Comparison of ENCODE assay signal across 16 cellular contexts in the genomic region with DNA sequence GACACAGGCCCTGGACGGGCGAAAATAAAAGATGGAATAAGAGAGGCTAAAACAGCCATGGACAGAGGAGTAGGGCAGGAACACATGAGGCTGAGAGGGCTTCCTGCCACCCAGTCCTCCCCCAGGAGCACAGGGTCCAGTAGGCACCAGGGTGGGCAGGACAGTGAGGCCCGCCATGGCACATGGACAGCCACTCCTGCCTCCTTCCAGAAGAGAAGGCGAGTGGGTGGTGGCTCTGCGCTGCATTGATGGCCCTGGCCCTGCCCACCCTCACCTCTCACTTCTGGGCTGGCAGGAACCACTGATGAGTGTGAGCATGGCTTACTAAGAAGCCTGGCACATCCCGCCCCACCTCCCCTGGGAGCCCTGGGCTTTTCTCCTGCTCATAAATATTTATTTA. TPM values are rescaled to one million over a fixed set of nuclear protein-coding genes. Genes with fewer than 3 reads are reported as not detected.
DNase-seq lines count a peak whose midpoint lies in the region; ATAC-seq and TF ChIP-seq lines count a peak whose summit lies in the region.
"Had no signal": no experiment of that assay in that cellular context is flagged by ENCODE, and none has a peak within 500 bp of the region (broad histone marks: within the 10 kb centered on the region; RNA-seq: fewer than 3 reads in every experiment).

No MANE protein-coding gene starts in this region.

- H3F3A ChIP-seq in SK-N-SH (replicated peaks; ENCODE audit: insufficient read depth): no peaks in the 10 kb centered on the region

- H3K4me3 ChIP-seq in BLaER1 (no peak overlapping the region), SK-N-SH (ENCODE audit: low read depth in 2 of 2, low read length in 1 of 2) (no peak overlapping the region)
- no peak overlapping the region for H3K4me3 ChIP-seq in BLaER1 treated with 17β-estradiol and CSF1 and Interleukin-3, amounts not matched to agents 10 nM and 100 nM
- H3K4me3 ChIP-seq in naive thymus-derived CD4-positive, alpha-beta T cell (ENCODE audit: low read length): no peak overlapping the region
- H3K4me3 ChIP-seq: A549 had no signal

- H3K79me2 ChIP-seq in SK-N-SH (ENCODE audit: insufficient read depth): no peaks in the 10 kb centered on the region

- peak overlapping the region; percentile 82 for H3K27ac Mint-ChIP-seq in activated T-helper 17 cell treated with anti-CD3 and anti-CD28 coated beads, Interleukin-2, amount 50 U/mL, for 72 hours
- peak overlapping the region in 7 of 9 donors; percentile 26 to 71 (median 56) for H3K27ac Mint-ChIP-seq in naive thymus-derived CD4-positive, alpha-beta T cell
- H3K27ac Mint-ChIP-seq in activated CD8-positive, alpha-beta T cell treated with anti-CD3 and anti-CD28 coated beads, Interleukin-2, amount 10 ng/mL, durations not matched to agents 7 days and 5 days: no peak overlapping the region

- H4K20me1 ChIP-seq in BLaER1 (peaks cover 100% of the 10 kb centered on the region), SK-N-SH (ENCODE audit: insufficient read depth) (no peaks in the 10 kb centered on the region)
- peaks cover 48 to 100% (median 98%) of the 10 kb centered on the region in 11 experiments for H4K20me1 ChIP-seq in BLaER1 treated with 17β-estradiol and CSF1 and Interleukin-3, amounts not matched to agents 10 nM and 100 nM

- intact Hi-C loops in naive thymus-derived CD4-positive, alpha-beta T cell (cut with micrococcal nuclease): no loop called here

- H3K4me1 ChIP-seq in BLaER1 (peaks cover 65% of the 10 kb centered on the region), SK-N-SH (ENCODE audit: control insufficient read depth in 1 of 2, insufficient read depth in 2 of 2, low read depth in 1 of 2, low read length in 1 of 2) (no peaks in the 10 kb centered on the region; a peak in 1 of 4 replicates)
- H3K4me1 ChIP-seq in BLaER1 treated with 17β-estradiol and CSF1 and Interleukin-3, amounts not matched to agents 10 nM and 100 nM: peaks cover 58 to 72% (median 63%) of the 10 kb centered on the region in 10 experiments
- H3K4me1 ChIP-seq in naive thymus-derived CD4-positive, alpha-beta T cell (ENCODE audit: control insufficient read depth in 2 of 2, insufficient read depth in 2 of 2, low read length in 2 of 2): peaks cover 0 to 10% of the 10 kb centered on the region in 2 donors
- H3K4me1 ChIP-seq: A549, BE2C had no signal

- H3K4me1 Mint-ChIP-seq in activated T-helper 17 cell treated with anti-CD3 and anti-CD28 coated beads, Interleukin-2, amount 50 U/mL, for 72 hours: no peaks in the 10 kb centered on the region
- H3K4me1 Mint-ChIP-seq in naive thymus-derived CD4-positive, alpha-beta T cell: peaks cover 0 to 42% (median 27%) of the 10 kb centered on the region in 7 donors
- peaks cover 8% of the 10 kb centered on the region for H3K4me1 Mint-ChIP-seq in activated CD8-positive, alpha-beta T cell treated with anti-CD3 and anti-CD28 coated beads, Interleukin-2, amount 10 ng/mL, durations not matched to agents 7 days and 5 days (ENCODE audit: low read depth)

- 97% methylated on average over 5 of the region's 6 CpGs for WGBS in SK-N-SH (ENCODE audit: low lambda C conversion rate)

- POLR2A ChIA-PET in naive thymus-derived CD4-positive, alpha-beta T cell (lab: Charles Lee): no interaction called here
- POLR2A ChIA-PET in activated CD8-positive, alpha-beta T cell treated with anti-CD3 and anti-CD28 coated beads, Interleukin-2, amount 10 ng/mL, durations not matched to agents 7 days and 5 days (lab: Charles Lee): no interaction called here
- POLR2A ChIA-PET in SK-N-SH (lab: Yijun Ruan, JAX): no interaction called here

- H3K27me3 ChIP-seq in BLaER1 (no peaks in the 10 kb centered on the region), SK-N-SH (ENCODE audit: insufficient read depth) (no peaks in the 10 kb centered on the region)
- H3K27me3 ChIP-seq in BLaER1 treated with 17β-estradiol and CSF1 and Interleukin-3, amounts not matched to agents 10 nM and 100 nM: no peaks in the 10 kb centered on the region
- no peaks in the 10 kb centered on the region for H3K27me3 ChIP-seq in naive thymus-derived CD4-positive, alpha-beta T cell (ENCODE audit: control insufficient read depth in 2 of 2, insufficient read depth in 2 of 2, low read length in 2 of 2)
- H3K27me3 ChIP-seq: BE2C had no signal

- no peak overlapping the region for H2AFZ ChIP-seq in SK-N-SH (ENCODE audit: low read depth)

- H3K36me3 Mint-ChIP-seq in activated T-helper 17 cell treated with anti-CD3 and anti-CD28 coated beads, Interleukin-2, amount 50 U/mL, for 72 hours (ENCODE audit: low read depth): peaks cover 5% of the 10 kb centered on the region
- peaks cover 0 to 37% (median 9%) of the 10 kb centered on the region in 5 donors for H3K36me3 Mint-ChIP-seq in naive thymus-derived CD4-positive, alpha-beta T cell
- peaks cover 8% of the 10 kb centered on the region for H3K36me3 Mint-ChIP-seq in activated CD8-positive, alpha-beta T cell treated with anti-CD3 and anti-CD28 coated beads, Interleukin-2, amount 10 ng/mL, durations not matched to agents 7 days and 5 days (ENCODE audit: low read depth)

- H3K9me3 ChIP-seq in BLaER1 (no peaks in the 10 kb centered on the region), SK-N-SH (no peaks in the 10 kb centered on the region)
- no peaks in the 10 kb centered on the region for H3K9me3 ChIP-seq in BLaER1 treated with 17β-estradiol and CSF1 and Interleukin-3, amounts not matched to agents 10 nM and 100 nM (replicated peaks in 1 of 11)
- H3K9me3 ChIP-seq in naive thymus-derived CD4-positive, alpha-beta T cell (ENCODE audit: control insufficient read depth in 2 of 3, low read length in 3 of 3): no peaks in the 10 kb centered on the region
- H3K9me3 ChIP-seq: A549, BE2C had no signal

- TF ChIP-seq EP300 in SK-N-SH (IDR thresholded peaks at IDR 0.05; ENCODE audit: borderline replicate concordance in 1 of 2, low read depth in 1 of 2, low read length in 1 of 2): no peak

- CTCF ChIA-PET in naive thymus-derived CD4-positive, alpha-beta T cell (lab: Charles Lee): interaction anchor here (1.7 kb wide), 1 partner anchor 12 kb away, joined by 7 read pairs; no protein-coding TSS in a partner anchor
- CTCF ChIA-PET in activated CD8-positive, alpha-beta T cell treated with anti-CD3 and anti-CD28 coated beads, Interleukin-2, amount 10 ng/mL, durations not matched to agents 7 days and 5 days (lab: Charles Lee): interaction anchor here (1.6 kb wide), 1 partner anchor 97 kb away, joined by 7 read pairs; no protein-coding TSS in a partner anchor
- CTCF ChIA-PET in SK-N-SH (lab: Yijun Ruan, JAX): interaction anchor here (0.7 to 27.4 kb wide), 3 partner anchors 12 to 89 kb away, joined by 3 to 701 read pairs (median 5); no protein-coding TSS in a partner anchor

- peak overlapping the region; percentile 43; the same call in 1 of the 2 replicates for H3K27ac ChIP-seq in BLaER1
- H3K27ac ChIP-seq in BLaER1 treated with 17β-estradiol and CSF1 and Interleukin-3, amounts not matched to agents 10 nM and 100 nM: peak overlapping the region in 1 of 11 experiments; percentile 4; a peak in 1 of 22 replicates
- H3K27ac ChIP-seq in naive thymus-derived CD4-positive, alpha-beta T cell (ENCODE audit: low read depth, low read length): no peak overlapping the region
- no peak overlapping the region for H3K27ac ChIP-seq in SK-N-SH (ENCODE audit: low read depth in 2 of 2, low read length in 1 of 2)
- H3K27ac ChIP-seq: A549 had no signal

- peaks cover 64% of the 10 kb centered on the region for H3K36me3 ChIP-seq in BLaER1
- H3K36me3 ChIP-seq in BLaER1 treated with 17β-estradiol and CSF1 and Interleukin-3, amounts not matched to agents 10 nM and 100 nM: peaks cover 25 to 98% (median 67%) of the 10 kb centered on the region in 11 experiments
- peaks cover 0 to 23% (median 0%) of the 10 kb centered on the region in 3 experiments for H3K36me3 ChIP-seq in naive thymus-derived CD4-positive, alpha-beta T cell (ENCODE audit: control insufficient read depth in 2 of 3, insufficient read depth in 3 of 3, low read length in 3 of 3)
- no peaks in the 10 kb centered on the region for H3K36me3 ChIP-seq in SK-N-SH (replicated peaks in 1 of 2; ENCODE audit: control insufficient read depth in 1 of 2, insufficient read depth in 2 of 2, low read length in 1 of 2)

- TF ChIP-seq RAD21 in SK-N-SH (IDR thresholded peaks at IDR 0.05; ENCODE audit: low read length): no peak

- no peaks in the 10 kb centered on the region for H3K9me2 ChIP-seq in SK-N-SH

- H3K27me3 Mint-ChIP-seq in activated T-helper 17 cell treated with anti-CD3 and anti-CD28 coated beads, Interleukin-2, amount 50 U/mL, for 72 hours: no peaks in the 10 kb centered on the region
- H3K27me3 Mint-ChIP-seq in naive thymus-derived CD4-positive, alpha-beta T cell: no peaks in the 10 kb centered on the region
- H3K27me3 Mint-ChIP-seq in activated CD8-positive, alpha-beta T cell treated with anti-CD3 and anti-CD28 coated beads, Interleukin-2, amount 10 ng/mL, durations not matched to agents 7 days and 5 days (ENCODE audit: low read depth): no peaks in the 10 kb centered on the region

- no peaks in the 10 kb centered on the region for H3K9me3 Mint-ChIP-seq in activated T-helper 17 cell treated with anti-CD3 and anti-CD28 coated beads, Interleukin-2, amount 50 U/mL, for 72 hours
- peaks cover 0 to 2% (median 0%) of the 10 kb centered on the region in 11 donors for H3K9me3 Mint-ChIP-seq in naive thymus-derived CD4-positive, alpha-beta T cell
- H3K9me3 Mint-ChIP-seq in activated CD8-positive, alpha-beta T cell treated with anti-CD3 and anti-CD28 coated beads, Interleukin-2, amount 10 ng/mL, durations not matched to agents 7 days and 5 days (ENCODE audit: insufficient read depth): no peaks in the 10 kb centered on the region

- no peak for TF ChIP-seq CTCF in SK-N-SH (IDR thresholded peaks at IDR 0.05)

- ATAC-seq in activated T-helper 17 cell treated with anti-CD3 and anti-CD28 coated beads, Interleukin-2, amount 50 U/mL, for 72 hours (replicated peaks): no peak
- ATAC-seq in naive thymus-derived CD4-positive, alpha-beta T cell: no peak
- ATAC-seq in GM18867 (IDR thresholded peaks at IDR 0.05; ENCODE audit: unreplicated experiment): no peak
- ATAC-seq in activated CD8-positive, alpha-beta T cell treated with anti-CD3 and anti-CD28 coated beads, Interleukin-2, amount 10 ng/mL, durations not matched to agents 7 days and 5 days: no peak
- ATAC-seq: A549, HCT116 had no signal

- H3K4me2 ChIP-seq in BLaER1 (peak overlapping the region; percentile 54), SK-N-SH (no peak overlapping the region)
- peak overlapping the region; percentile 16 to 59 (median 41); a peak in 20 of 22 replicates for H3K4me2 ChIP-seq in BLaER1 treated with 17β-estradiol and CSF1 and Interleukin-3, amounts not matched to agents 10 nM and 100 nM
- H3K4me2 ChIP-seq: A549 had no signal

- H3K9ac ChIP-seq in BLaER1: no peak overlapping the region
- H3K9ac ChIP-seq in BLaER1 treated with 17β-estradiol and CSF1 and Interleukin-3, amounts not matched to agents 10 nM and 100 nM: peak overlapping the region in 2 of 11 experiments; percentile 7 to 19; a peak in 2 of 22 replicates
- no peak overlapping the region for H3K9ac ChIP-seq in SK-N-SH

- no peak overlapping the region for H3K4me3 Mint-ChIP-seq in activated T-helper 17 cell treated with anti-CD3 and anti-CD28 coated beads, Interleukin-2, amount 50 U/mL, for 72 hours
- H3K4me3 Mint-ChIP-seq in naive thymus-derived CD4-positive, alpha-beta T cell: no peak overlapping the region
- H3K4me3 Mint-ChIP-seq in activated CD8-positive, alpha-beta T cell treated with anti-CD3 and anti-CD28 coated beads, Interleukin-2, amount 10 ng/mL, durations not matched to agents 7 days and 5 days: no peak overlapping the region

- DNase-seq in naive thymus-derived CD4-positive, alpha-beta T cell: no peak
- DNase-seq in activated CD8-positive, alpha-beta T cell treated with anti-CD3 and anti-CD28 coated beads, Interleukin-2, amount 10 ng/mL, durations not matched to agents 7 days and 5 days: no peak
- DNase-seq in SK-N-SH: no peak
- no peak for DNase-seq in activated CD4-positive, CD25-positive, alpha-beta regulatory T cell treated with anti-CD3 and anti-CD28 coated beads, Interleukin-2, amount 50 U/mL, for 72 hours
- DNase-seq: BE2C, DMS79 treated with DMSO at 0.1 percent for 48 hours, GDM1, IMR-90, KBM-7 had no signal

RNA-seq across cellular contexts. Expression of a gene that starts 51.2 kb away (rescaled TPM):
- under 1 TPM; 0.26 to 0.40 TPM for total RNA-seq in activated T-helper 17 cell treated with anti-CD3 and anti-CD28 coated beads, Interleukin-2, amount 50 U/mL, for 72 hours
- under 1 TPM; 0.15 to 0.58 (median 0.27) TPM for total RNA-seq in naive thymus-derived CD4-positive, alpha-beta T cell
- polyA plus RNA-seq in naive thymus-derived CD4-positive, alpha-beta T cell: under 1 TPM in 1 of 2 donors, not detected in 1; 0.40 TPM
- under 1 TPM in 1 of 2 experiments, not detected in 1; 0.13 TPM for total RNA-seq in activated CD8-positive, alpha-beta T cell treated with anti-CD3 and anti-CD28 coated beads, Interleukin-2, amount 10 ng/mL, durations not matched to agents 7 days and 5 days
- 0.03 TPM in 1 of 2 replicates, not detected in the other for polyA plus RNA-seq in SK-N-SH (2012; rRNA removed)
- polyA plus RNA-seq in SK-N-SH (2012; cell fraction: cytosol; rRNA removed): 0.03 and 0.04 TPM in 2 replicates
- 0.04 TPM in 1 of 2 replicates, not detected in the other for polyA plus RNA-seq in SK-N-SH (2012; cell fraction: nucleus; rRNA removed)
- total RNA-seq: IMR-90 had no signal
- polyA plus RNA-seq: AG04450, IMR-90 had no signal

RNA-seq across cellular contexts. Expression of a gene that starts 59.7 kb away (rescaled TPM):
- 10 to 100 TPM; 10.7 to 14.7 TPM for total RNA-seq in activated T-helper 17 cell treated with anti-CD3 and anti-CD28 coated beads, Interleukin-2, amount 50 U/mL, for 72 hours
- 100 to 1,000 TPM in 1 of 5 experiments, 10 to 100 TPM in 4; 47.8 to 104 (median 63.9) TPM for total RNA-seq in naive thymus-derived CD4-positive, alpha-beta T cell
- 1 to 10 TPM; 7.5 to 9.0 TPM for polyA plus RNA-seq in naive thymus-derived CD4-positive, alpha-beta T cell
- 10 to 100 TPM; 69.4 to 82.6 TPM for total RNA-seq in activated CD8-positive, alpha-beta T cell treated with anti-CD3 and anti-CD28 coated beads, Interleukin-2, amount 10 ng/mL, durations not matched to agents 7 days and 5 days
- 6.7 and 7.0 TPM in 2 replicates for polyA plus RNA-seq in SK-N-SH (2012; rRNA removed)
- 4.4 and 6.0 TPM in 2 replicates for polyA plus RNA-seq in SK-N-SH (2012; cell fraction: cytosol; rRNA removed)
- 4.8 and 6.6 TPM in 2 replicates for polyA plus RNA-seq in SK-N-SH (2012; cell fraction: nucleus; rRNA removed)
